ENCODE assay signal across 8 cellular contexts in genomic region chr11:82718307-82718706, GRCh38. TPM values are rescaled to one million over a fixed set of nuclear protein-coding genes. Genes with fewer than 3 reads are reported as not detected.
DNase-seq lines count a peak whose midpoint lies in the region; ATAC-seq and TF ChIP-seq lines count a peak whose summit lies in the region.

No MANE protein-coding gene starts in this region.

- TF ChIP-seq CTCF in fibroblast of mammary gland (conservative IDR thresholded peaks at IDR 0.05; ENCODE audit: control insufficient read depth, insufficient read depth, low read depth, low read length) (peak; percentile 75), neural cell (IDR thresholded peaks at IDR 0.05; ENCODE audit: poor library complexity, severe bottlenecking) (peak; percentile 94)

- H3K27me3 ChIP-seq in neural cell (ENCODE audit: insufficient read depth, low read depth, low read length) = no peaks in the 10 kb centered on the region

- no peaks in the 10 kb centered on the region for H3F3A ChIP-seq in neural cell (ENCODE audit: insufficient read depth, low read length, poor library complexity, severe bottlenecking)

- no peaks in the 10 kb centered on the region for H4K20me1 ChIP-seq in neural cell (ENCODE audit: insufficient read depth)

- DNase-seq in D341Med (ENCODE audit: low spot score) (peak; percentile 68), LoVo (ENCODE audit: low spot score) (peak; percentile 47), SW 1271 (lab: John Stamatoyannopoulos, UW) (peak; percentile 24 to 61), fibroblast of mammary gland (ENCODE audit: low read depth) (peak; percentile 49)

- no peak overlapping the region for H3K4me2 ChIP-seq in neural cell (ENCODE audit: low read length)

- no peaks in the 10 kb centered on the region for H3K36me3 ChIP-seq in neural cell (ENCODE audit: insufficient read depth, low read length)

- H3K27ac ChIP-seq in neural cell (ENCODE audit: low read length) = no peak overlapping the region

- no peaks in the 10 kb centered on the region for H3K79me2 ChIP-seq in neural cell (replicated peaks; ENCODE audit: insufficient read depth, low read length)

- no peak overlapping the region for H2AFZ ChIP-seq in neural cell (ENCODE audit: low read depth, low read length)

- peak; percentile 93 for TF ChIP-seq RAD21 in neural cell (conservative IDR thresholded peaks at IDR 0.05)

- no peak overlapping the region for H3K4me3 ChIP-seq in fibroblast of mammary gland (ENCODE audit: control insufficient read depth, low read depth, low read length)
- no peak overlapping the region for H3K4me3 ChIP-seq in neural cell (ENCODE audit: low read length)

- ATAC-seq in GM19372 (IDR thresholded peaks at IDR 0.05; ENCODE audit: low read depth, unreplicated experiment) (peak; percentile 70), HG03095 (IDR thresholded peaks at IDR 0.05; ENCODE audit: unreplicated experiment) (no peak), GM18498 (IDR thresholded peaks at IDR 0.05; ENCODE audit: unreplicated experiment) (no peak)

- H3K9me3 ChIP-seq in neural cell (ENCODE audit: low read length) = no peaks in the 10 kb centered on the region

- no peaks in the 10 kb centered on the region for H3K9me2 ChIP-seq in neural cell (ENCODE audit: insufficient read depth, low read length)

- no peak for TF ChIP-seq EP300 in neural cell (conservative IDR thresholded peaks at IDR 0.05; ENCODE audit: poor library complexity, severe bottlenecking)

- no peak overlapping the region for H3K9ac ChIP-seq in neural cell (ENCODE audit: low read length)

TF ChIP-seq in neural cell, 6 proteins besides CTCF, POLR2A, EP300 and RAD21:
- TF ChIP-seq POLR2AphosphoS5 (IDR thresholded peaks at IDR 0.05) (no peak), MXI1 (conservative IDR thresholded peaks at IDR 0.05; ENCODE audit: poor library complexity, severe bottlenecking) (no peak), TAF1 (IDR thresholded peaks at IDR 0.05; ENCODE audit: low read depth) (no peak), SMC3 (conservative IDR thresholded peaks at IDR 0.05; ENCODE audit: poor library complexity) (peak; percentile 91)
TF ChIP-seq in neural cell: peak in this region for 1.

RNA-seq across cellular contexts. Expression of gene FAM181B, which starts 15.4 kb away (rescaled TPM):
- polyA plus RNA-seq in neural cell = 1.3 and 1.4 TPM in 2 replicates
- 0.93 and 0.97 TPM in 2 replicates for polyA minus RNA-seq in neural cell
